Comparison of ENCODE assay signal across 13 cellular contexts in genomic region chr1:239718997-239719628, GRCh38.
DNase-seq lines count a peak whose midpoint lies in the region; ATAC-seq, FAIRE-seq and TF ChIP-seq lines count a peak whose summit lies in the region.
"Had no signal": no experiment of that assay in that cellular context is flagged by ENCODE, and none has a peak within 500 bp of the region (broad histone marks: within the 10 kb centered on the region; RNA-seq: fewer than 3 reads in every experiment).

No MANE protein-coding gene starts in this region.

- peak overlapping the region; percentile 64 for H3K4me2 ChIP-seq in DND-41 (ENCODE audit: insufficient read depth, low read length)
- H3K4me2 ChIP-seq: neural progenitor cell had no signal

- ATAC-seq in DND-41 (ENCODE audit: insufficient read depth, low read depth), result peak; percentile 63
- peak; percentile 48 for ATAC-seq in naive thymus-derived CD4-positive, alpha-beta T cell

- H3K79me2 ChIP-seq in DND-41 (ENCODE audit: insufficient read depth, low read length), result peaks cover 61% of the 10 kb centered on the region

- H3K4me3 ChIP-seq in DND-41 (ENCODE audit: low read depth in 1 of 2, low read length in 2 of 2) (peak overlapping the region; percentile 61 to 63), thyroid gland (replicated peaks in 1 of 3) (no peak overlapping the region), left ventricle myocardium inferior (no peak overlapping the region)
- H3K4me3 ChIP-seq in naive thymus-derived CD4-positive, alpha-beta T cell (ENCODE audit: low read length), result peak overlapping the region; percentile 70
- H3K4me3 ChIP-seq: adrenal gland, HAP-1, neural progenitor cell had no signal

- peak overlapping the region; percentile 75 for H3K9ac ChIP-seq in DND-41 (ENCODE audit: low read depth, low read length)
- H3K9ac ChIP-seq: neural progenitor cell had no signal

- H3K4me3 Mint-ChIP-seq in activated CD4-positive, alpha-beta memory T cell treated with anti-CD3 and anti-CD28 coated beads, Interleukin-2, amount 10 ng/mL, durations not matched to agents 7 days and 5 days, result peak overlapping the region; percentile 86
- no peak overlapping the region for H3K4me3 Mint-ChIP-seq in naive thymus-derived CD4-positive, alpha-beta T cell
- H3K4me3 Mint-ChIP-seq: neural progenitor cell had no signal

- FAIRE-seq in GM12891 (lab: Jason Lieb, UNC), result no peak
- FAIRE-seq: endothelial cell of umbilical vein had no signal

- H3K9me3 ChIP-seq in DND-41 (ENCODE audit: insufficient read depth, low read length, severe bottlenecking) (no peaks in the 10 kb centered on the region), thyroid gland (no peaks in the 10 kb centered on the region), left ventricle myocardium inferior (replicated peaks) (no peaks in the 10 kb centered on the region)
- H3K9me3 ChIP-seq in naive thymus-derived CD4-positive, alpha-beta T cell (ENCODE audit: control insufficient read depth in 2 of 3, low read length in 3 of 3), result no peaks in the 10 kb centered on the region
- H3K9me3 ChIP-seq: adrenal gland, HAP-1 had no signal

- peaks cover 19% of the 10 kb centered on the region for H3K36me3 Mint-ChIP-seq in activated CD4-positive, alpha-beta memory T cell treated with anti-CD3 and anti-CD28 coated beads, Interleukin-2, amount 10 ng/mL, durations not matched to agents 7 days and 5 days (ENCODE audit: low read depth)
- H3K36me3 Mint-ChIP-seq in naive thymus-derived CD4-positive, alpha-beta T cell, result peaks cover 0 to 3% (median 0%) of the 10 kb centered on the region in 5 donors
- H3K36me3 Mint-ChIP-seq: neural progenitor cell had no signal

- intact Hi-C loops in naive thymus-derived CD4-positive, alpha-beta T cell (cut with micrococcal nuclease), result loop anchor here (1.0 to 5.0 kb wide), 14 partner anchors 8 to 1800 kb away; partner anchors contain the start of gene FH (in 1 of the 2)
- intact Hi-C loops in thyroid gland (cut with DNase I) (no loop called here), left ventricle myocardium inferior (cut with micrococcal nuclease) (no loop called here)

- peak overlapping the region; percentile 53 for H2AFZ ChIP-seq in DND-41 (ENCODE audit: low read depth, low read length)
- H2AFZ ChIP-seq: neural progenitor cell had no signal

- H3K27ac ChIP-seq in DND-41 (ENCODE audit: low read length) (peak overlapping the region; percentile 96), thyroid gland (no peak overlapping the region), left ventricle myocardium inferior (replicated peaks) (no peak overlapping the region)
- peak overlapping the region; percentile 80 for H3K27ac ChIP-seq in naive thymus-derived CD4-positive, alpha-beta T cell (ENCODE audit: low read depth, low read length)
- H3K27ac ChIP-seq: neural progenitor cell had no signal

- POLR2A ChIA-PET in activated CD4-positive, alpha-beta memory T cell treated with anti-CD3 and anti-CD28 coated beads, Interleukin-2, amount 10 ng/mL, durations not matched to agents 7 days and 5 days (lab: Charles Lee), result interaction anchor here (0.6 to 4.3 kb wide), 23 partner anchors 9 to 1800 kb away, joined by 3 to 47 read pairs (median 3); partner anchors contain the start of gene FH
- POLR2A ChIA-PET in naive thymus-derived CD4-positive, alpha-beta T cell (lab: Charles Lee), result interaction anchor here (0.6 to 5.1 kb wide), 12 partner anchors 9 to 1928 kb away, joined by 3 to 60 read pairs (median 3); no protein-coding TSS in a partner anchor

- CTCF ChIA-PET in activated CD4-positive, alpha-beta memory T cell treated with anti-CD3 and anti-CD28 coated beads, Interleukin-2, amount 10 ng/mL, durations not matched to agents 7 days and 5 days (lab: Charles Lee), result interaction anchor here (0.6 to 2.6 kb wide), 6 partner anchors 9 to 131 kb away, joined by 3 to 14 read pairs (median 4); no protein-coding TSS in a partner anchor
- CTCF ChIA-PET in naive thymus-derived CD4-positive, alpha-beta T cell (lab: Charles Lee), result interaction anchor here (0.6 to 2.0 kb wide), 7 partner anchors 7 to 312 kb away, joined by 3 to 11 read pairs (median 4); no protein-coding TSS in a partner anchor

- no peak for TF ChIP-seq CTCF in DND-41 (IDR thresholded peaks at IDR 0.05; ENCODE audit: borderline replicate concordance, extremely low read depth, low read length, poor library complexity, severe bottlenecking)
- no peak for TF ChIP-seq CTCF in GM10266 (IDR thresholded peaks at IDR 0.05; ENCODE audit: control insufficient read depth, insufficient read depth, low read depth, missing control alignments)
- TF ChIP-seq CTCF in thyroid gland (IDR thresholded peaks at IDR 0.05), result no peak
- no peak for TF ChIP-seq CTCF in left ventricle myocardium inferior (IDR thresholded peaks at IDR 0.05; ENCODE audit: borderline replicate concordance)

- H3K9me3 Mint-ChIP-seq in activated CD4-positive, alpha-beta memory T cell treated with anti-CD3 and anti-CD28 coated beads, Interleukin-2, amount 10 ng/mL, durations not matched to agents 7 days and 5 days, result no peaks in the 10 kb centered on the region
- H3K9me3 Mint-ChIP-seq in naive thymus-derived CD4-positive, alpha-beta T cell, result no peaks in the 10 kb centered on the region
- H3K9me3 Mint-ChIP-seq: neural progenitor cell had no signal

- peaks cover 29% of the 10 kb centered on the region for H3K4me1 Mint-ChIP-seq in activated CD4-positive, alpha-beta memory T cell treated with anti-CD3 and anti-CD28 coated beads, Interleukin-2, amount 10 ng/mL, durations not matched to agents 7 days and 5 days
- H3K4me1 Mint-ChIP-seq in naive thymus-derived CD4-positive, alpha-beta T cell, result peaks cover 24 to 38% (median 32%) of the 10 kb centered on the region in 7 donors
- H3K4me1 Mint-ChIP-seq: neural progenitor cell had no signal

- H3K27me3 Mint-ChIP-seq in activated CD4-positive, alpha-beta memory T cell treated with anti-CD3 and anti-CD28 coated beads, Interleukin-2, amount 10 ng/mL, durations not matched to agents 7 days and 5 days, result no peaks in the 10 kb centered on the region
- no peaks in the 10 kb centered on the region for H3K27me3 Mint-ChIP-seq in naive thymus-derived CD4-positive, alpha-beta T cell

- DNase-seq in DND-41 (peak; percentile 58), MV-4-11 (lab: John Stamatoyannopoulos, UW) (peak; percentile 43), GM10266 (ENCODE audit: extremely low spot score) (no peak), thyroid gland (no peak), GM12891 (ENCODE audit: insufficient read length, low spot score) (no peak), left ventricle myocardium inferior (no peak)
- DNase-seq in activated CD4-positive, alpha-beta memory T cell treated with anti-CD3 and anti-CD28 coated beads, Interleukin-2, amount 10 ng/mL, durations not matched to agents 7 days and 5 days, result peak; percentile 34
- peak in 7 of 9 donors; percentile 24 to 57 (median 51) for DNase-seq in naive thymus-derived CD4-positive, alpha-beta T cell
- DNase-seq: adrenal gland, NCI-H345 had no signal

- whole genome bisulfite sequencing in thyroid gland, 2 donors, result 67 to 78% methylated on average over 6 of the region's 6 CpGs

- H3K36me3 ChIP-seq in DND-41 (ENCODE audit: insufficient read depth, low read length) (no peaks in the 10 kb centered on the region; the same call in 1 of the 2 replicates), thyroid gland (no peaks in the 10 kb centered on the region), left ventricle myocardium inferior (no peaks in the 10 kb centered on the region)
- peaks cover 0 to under 1% (median 0%) of the 10 kb centered on the region in 3 experiments for H3K36me3 ChIP-seq in naive thymus-derived CD4-positive, alpha-beta T cell (ENCODE audit: control insufficient read depth in 2 of 3, insufficient read depth in 3 of 3, low read length in 3 of 3)
- H3K36me3 ChIP-seq: adrenal gland, HAP-1, neural progenitor cell had no signal

- peak overlapping the region; percentile 96 for H3K27ac Mint-ChIP-seq in activated CD4-positive, alpha-beta memory T cell treated with anti-CD3 and anti-CD28 coated beads, Interleukin-2, amount 10 ng/mL, durations not matched to agents 7 days and 5 days
- H3K27ac Mint-ChIP-seq in naive thymus-derived CD4-positive, alpha-beta T cell, result peak overlapping the region in 1 of 9 donors; percentile 96
- H3K27ac Mint-ChIP-seq: neural progenitor cell had no signal

- H3K27me3 ChIP-seq in DND-41 (ENCODE audit: insufficient read depth, low read length, poor library complexity) (no peaks in the 10 kb centered on the region), thyroid gland (no peaks in the 10 kb centered on the region), left ventricle myocardium inferior (ENCODE audit: low read depth) (no peaks in the 10 kb centered on the region)
- no peaks in the 10 kb centered on the region for H3K27me3 ChIP-seq in naive thymus-derived CD4-positive, alpha-beta T cell (ENCODE audit: control insufficient read depth in 2 of 2, insufficient read depth in 2 of 2, low read length in 2 of 2)
- H3K27me3 ChIP-seq: adrenal gland, neural progenitor cell had no signal

- H3K4me1 ChIP-seq in DND-41 (ENCODE audit: insufficient read depth, low read length) (peaks cover 60% of the 10 kb centered on the region), thyroid gland (no peaks in the 10 kb centered on the region), left ventricle myocardium inferior (no peaks in the 10 kb centered on the region)
- H3K4me1 ChIP-seq in naive thymus-derived CD4-positive, alpha-beta T cell (ENCODE audit: control insufficient read depth in 2 of 2, insufficient read depth in 2 of 2, low read length in 2 of 2), result peaks cover 17 to 37% of the 10 kb centered on the region in 2 donors
- H3K4me1 ChIP-seq: adrenal gland, HAP-1, neural progenitor cell had no signal

- H4K20me1 ChIP-seq in DND-41 (ENCODE audit: insufficient read depth, low read length), result no peaks in the 10 kb centered on the region

- TF ChIP-seq POLR2A in thyroid gland (IDR thresholded peaks at IDR 0.05) (no peak), GM12891 (IDR thresholded peaks at IDR 0.05; ENCODE audit: low read depth, low read length) (no peak)

TF ChIP-seq in GM12891, 5 proteins besides CTCF, POLR2A, EP300 and RAD21:
- no peak for TF ChIP-seq SPI1 (IDR thresholded peaks at IDR 0.05; ENCODE audit: low read depth, low read length)
- no peak for TF ChIP-seq TAF1 (IDR thresholded peaks at IDR 0.05; ENCODE audit: low read depth, low read length)
- no peak for TF ChIP-seq POU2F2 (IDR thresholded peaks at IDR 0.05; ENCODE audit: low read depth, low read length)
- TF ChIP-seq PAX5 (IDR thresholded peaks at IDR 0.05; ENCODE audit: insufficient read depth, low read length, severe bottlenecking), result no peak
- no peak for TF ChIP-seq POLR2AphosphoS5 (IDR thresholded peaks at IDR 0.05; ENCODE audit: low read depth, low read length)

Comparison
In these comparisons a context has a peak if more than half of its experiments do, and no peak if none do; other contexts are left out.
1. DNase-seq: peak in DND-41 (single experiment), MV-4-11 (single experiment), activated CD4-positive, alpha-beta memory T cell treated with anti-CD3 and anti-CD28 coated beads, Interleukin-2, amount 10 ng/mL, durations not matched to agents 7 days and 5 days (single experiment) and naive thymus-derived CD4-positive, alpha-beta T cell (7 of 9); none in GM10266 (single experiment), thyroid gland (0 of 2), GM12891 (single experiment) and left ventricle myocardium inferior (single experiment).
2. H3K27ac ChIP-seq: peak in DND-41 (single experiment) and naive thymus-derived CD4-positive, alpha-beta T cell (single experiment); none in thyroid gland (0 of 3) and left ventricle myocardium inferior (single experiment).
3. H3K4me3 ChIP-seq: peak in DND-41 (2 of 2) and naive thymus-derived CD4-positive, alpha-beta T cell (single experiment); none in thyroid gland (0 of 3) and left ventricle myocardium inferior (single experiment).
4. intact Hi-C loops: an anchor here in naive thymus-derived CD4-positive, alpha-beta T cell (1.0 to 5.0 kb wide); none called in thyroid gland and left ventricle myocardium inferior.